Comparison of ENCODE assay signal across 1 cellular context in genomic region chr4:83535945-83536648, GRCh38.
A peak's percentile ranks its signal among the peaks of the same experiment; 100 is the strongest.
TF ChIP-seq lines count a peak whose summit lies in the region.

GPAT3 (plus strand) TSS chr4:83536108; CDS start chr4:83536623, 515 bp downstream.

TF ChIP-seq in HepG2, 621 proteins besides CTCF, POLR2A, EP300 and RAD21 (continued from another document and continues in another):
- TF ChIP-seq ZNF318 (CRISPR knock-in tag; IDR thresholded peaks at IDR 0.05) (no peak), ZHX2 (IDR thresholded peaks at IDR 0.05; ENCODE audit: low read depth) (no peak), ZHX2 (CRISPR knock-in tag; IDR thresholded peaks at IDR 0.05; ENCODE audit: borderline replicate concordance) (no peak), ZNF274 (CRISPR knock-in tag; IDR thresholded peaks at IDR 0.05) (no peak), ZNF781 (CRISPR knock-in tag; IDR thresholded peaks at IDR 0.05; ENCODE audit: borderline replicate concordance, not compliant biosample characterization) (no peak), NFE2 (CRISPR knock-in tag; IDR thresholded peaks at IDR 0.05) (no peak), ZNF569 (CRISPR knock-in tag; IDR thresholded peaks at IDR 0.05; ENCODE audit: borderline replicate concordance) (no peak), THAP9 (CRISPR knock-in tag; IDR thresholded peaks at IDR 0.05; ENCODE audit: borderline replicate concordance) (no peak), TFDP2 (CRISPR knock-in tag; IDR thresholded peaks at IDR 0.05) (no peak), ZNF446 (CRISPR knock-in tag; IDR thresholded peaks at IDR 0.05) (no peak), EEA1 (CRISPR knock-in tag; IDR thresholded peaks at IDR 0.05; ENCODE audit: borderline replicate concordance) (no peak), MED8 (CRISPR knock-in tag; IDR thresholded peaks at IDR 0.05; ENCODE audit: insufficient replicate concordance) (no peak), ZUFSP (CRISPR knock-in tag; IDR thresholded peaks at IDR 0.05; ENCODE audit: borderline replicate concordance) (no peak), ZMYM4 (CRISPR knock-in tag; IDR thresholded peaks at IDR 0.05) (peak; percentile 38; the same call in 1 of the 2 replicates), SP140L (CRISPR knock-in tag; IDR thresholded peaks at IDR 0.05; ENCODE audit: borderline replicate concordance) (no peak), ZBTB8A (CRISPR knock-in tag; IDR thresholded peaks at IDR 0.05; ENCODE audit: borderline replicate concordance, low read depth) (no peak), HOXA3 (CRISPR knock-in tag; IDR thresholded peaks at IDR 0.05) (peak; percentile 31; the same call in 1 of the 2 replicates), SPEN (CRISPR knock-in tag; IDR thresholded peaks at IDR 0.05; ENCODE audit: low read depth) (peak; percentile 37; the same call in 1 of the 2 replicates), NR0B2 (CRISPR knock-in tag; IDR thresholded peaks at IDR 0.05) (no peak), SOX6 (IDR thresholded peaks at IDR 0.05) (no peak), SOX6 (CRISPR knock-in tag; IDR thresholded peaks at IDR 0.05) (no peak; the same call in 1 of the 2 replicates), MED1 (CRISPR knock-in tag; IDR thresholded peaks at IDR 0.05) (0 out of 2 replicates have a peak, but pooled peaks have one; percentile 13), GFI1 (CRISPR knock-in tag; IDR thresholded peaks at IDR 0.05; ENCODE audit: borderline replicate concordance) (no peak), CEBPB (IDR thresholded peaks at IDR 0.05; ENCODE audit: borderline replicate concordance, low read depth, low read length) (peak; percentile 94), HCFC1 (IDR thresholded peaks at IDR 0.05; ENCODE audit: low read depth, low read length) (no peak), ELF4 (CRISPR knock-in tag; IDR thresholded peaks at IDR 0.05; ENCODE audit: borderline replicate concordance) (no peak), NR2F6 (IDR thresholded peaks at IDR 0.05) (no peak), NR2F6 (CRISPR knock-in tag; IDR thresholded peaks at IDR 0.05) (peak; percentile 12; the same call in 1 of the 2 replicates), GABPA (IDR thresholded peaks at IDR 0.05; ENCODE audit: low read depth, low read length) (no peak), GABPA (CRISPR knock-in tag; IDR thresholded peaks at IDR 0.05; ENCODE audit: low read depth) (no peak), ZMAT3 (CRISPR knock-in tag; conservative IDR thresholded peaks at IDR 0.05) (peak; percentile 78; the same call in 1 of the 2 replicates), TFAP4 (IDR thresholded peaks at IDR 0.05; ENCODE audit: borderline replicate concordance, low read depth) (peak; percentile 63; the same call in 1 of the 2 replicates), HOXD1 (CRISPR knock-in tag; IDR thresholded peaks at IDR 0.05) (no peak; the same call in 1 of the 2 replicates), ZBTB14 (CRISPR knock-in tag; IDR thresholded peaks at IDR 0.05) (no peak), FOSL1 (CRISPR knock-in tag; IDR thresholded peaks at IDR 0.05; ENCODE audit: borderline replicate concordance) (peak; percentile 85), HNF4G (IDR thresholded peaks at IDR 0.05; ENCODE audit: borderline replicate concordance, low read depth, low read length) (no peak), HNF4G (CRISPR knock-in tag; IDR thresholded peaks at IDR 0.05; ENCODE audit: borderline replicate concordance, low read depth) (peak; percentile 62; the same call in 1 of the 2 replicates)
